ENCODE assay signal across 8 cellular contexts in the genomic region with DNA sequence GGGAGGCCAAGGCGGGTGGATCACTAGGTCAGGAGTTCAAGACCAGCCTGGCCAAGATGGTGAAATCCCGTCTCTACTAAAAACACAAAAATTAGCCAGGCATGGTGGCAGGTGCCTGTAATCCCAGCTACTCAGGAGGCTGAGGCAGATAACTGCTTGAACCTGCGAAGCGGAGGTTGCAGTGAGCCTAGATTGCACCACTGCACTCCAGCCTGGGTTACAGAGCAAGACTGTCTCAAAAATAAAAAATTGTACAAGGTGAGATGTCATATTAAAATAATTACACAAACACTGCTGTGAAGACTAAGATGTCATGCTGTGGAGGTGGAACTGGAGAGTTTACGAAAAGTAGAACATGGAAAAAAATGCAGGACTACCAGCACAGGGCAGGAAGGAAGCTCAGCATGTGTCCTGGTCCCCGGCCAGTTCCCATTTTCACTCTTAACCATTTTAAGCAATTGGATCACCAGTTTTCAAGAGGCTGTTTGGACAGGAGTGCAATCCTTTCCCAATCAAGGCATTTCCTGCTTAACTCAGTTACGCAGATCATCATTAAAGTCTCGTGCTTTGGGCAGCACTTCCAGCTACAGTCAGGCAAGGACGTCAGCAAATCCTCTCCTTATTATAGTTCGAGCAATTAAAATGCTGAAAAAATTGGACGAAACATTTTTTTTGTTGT. TPM values are rescaled to one million over a fixed set of nuclear protein-coding genes. Genes with fewer than 3 reads are reported as not detected.
DNase-seq lines count a peak whose midpoint lies in the region; ATAC-seq and TF ChIP-seq lines count a peak whose summit lies in the region.
"Not testable (repeated sequence)": the region's sequence is repeated elsewhere in the genome, so short reads cannot be mapped to it uniquely, and the experiment has no call there.

No MANE protein-coding gene starts in this region.

- H3K4me3 ChIP-seq in HL-60 (replicated peaks; ENCODE audit: insufficient read depth, low read length); astrocyte of the cerebellum (ENCODE audit: low read depth, low read length); right atrium auricular region; mucosa of rectum (ENCODE audit: low read length in 2 of 2); aorta (ENCODE audit: low read length in 2 of 2): not testable (repeated sequence)

- DNase-seq in HL-60 (ENCODE audit: low read depth in 1 of 2, low spot score in 1 of 2) (peak in 1 of 2 experiments; percentile 79), SIG-M5 treated with dmso at 0.1 percent for 504 hours (lab: John Stamatoyannopoulos, UW; ENCODE audit: unreplicated experiment) (peak; percentile 56), astrocyte of the cerebellum (ENCODE audit: low read depth) (peak; percentile 81), right atrium auricular region (ENCODE audit: low spot score) (peak; percentile 67), smooth muscle cell of the brain vasculature (ENCODE audit: low read depth, low spot score) (peak; percentile 62), aorta (peak; percentile 58 to 72)
- DNase-seq in effector memory CD8-positive, alpha-beta T cell, result not testable (repeated sequence)

- peaks cover 0 to 31% of the 10 kb centered on the region in 2 donors for H3K4me1 ChIP-seq in right atrium auricular region
- peaks cover 5 to 19% of the 10 kb centered on the region in 2 donors for H3K4me1 ChIP-seq in mucosa of rectum (ENCODE audit: control insufficient read depth in 2 of 2, insufficient read depth in 2 of 2, low read length in 2 of 2)
- not testable (repeated sequence) for H3K4me1 ChIP-seq in aorta (ENCODE audit: control insufficient read depth in 1 of 2, insufficient read depth in 2 of 2, low read length in 2 of 2)

- intact Hi-C loops in aorta (cut with DNase I), result loop anchor here in 1 of 2 donors (5.0 kb wide), 2 partner anchors 200 to 420 kb away; no protein-coding TSS in a partner anchor

- TF ChIP-seq CTCF in HL-60 (IDR thresholded peaks at IDR 0.05; ENCODE audit: insufficient read depth, low read length); astrocyte of the cerebellum (IDR thresholded peaks at IDR 0.05; ENCODE audit: low read depth, low read length, missing control alignments); right atrium auricular region (IDR thresholded peaks at IDR 0.05): not testable (repeated sequence)

- H3K4me3 Mint-ChIP-seq in effector memory CD8-positive, alpha-beta T cell, result not testable (repeated sequence)

- peaks cover 6 to 10% of the 10 kb centered on the region in 2 donors for H3K4me1 Mint-ChIP-seq in effector memory CD8-positive, alpha-beta T cell (ENCODE audit: low read depth in 2 of 2)

- in situ Hi-C loops in astrocyte of the cerebellum (cut with HindIII; ENCODE audit: low sequenced_read_pairs), result loop anchor here (25.0 kb wide), 2 partner anchors 425 to 675 kb away; no protein-coding TSS in a partner anchor

- H3K27me3 Mint-ChIP-seq in effector memory CD8-positive, alpha-beta T cell, result not testable (repeated sequence)

- H3K9me3 ChIP-seq in right atrium auricular region; mucosa of rectum (ENCODE audit: control insufficient read depth in 2 of 2, low read length in 2 of 2); aorta (ENCODE audit: control insufficient read depth, low read length): not testable (repeated sequence)

- ATAC-seq in effector memory CD8-positive, alpha-beta T cell (replicated peaks); aorta (ENCODE audit: low FRiP score): not testable (repeated sequence)

- H3K27me3 ChIP-seq in HL-60 (ENCODE audit: insufficient read depth, poor library complexity, severe bottlenecking); right atrium auricular region; mucosa of rectum (ENCODE audit: control insufficient read depth in 2 of 2, insufficient read depth in 2 of 2, low read length in 2 of 2); aorta (ENCODE audit: control insufficient read depth in 1 of 2, insufficient read depth in 2 of 2, low read length in 1 of 2): not testable (repeated sequence)

- H3K36me3 ChIP-seq in right atrium auricular region (peaks cover 46% of the 10 kb centered on the region), mucosa of rectum (ENCODE audit: control insufficient read depth in 2 of 2, insufficient read depth in 2 of 2, low read length in 2 of 2) (peaks cover 15 to 20% of the 10 kb centered on the region in 2 donors)
- H3K36me3 ChIP-seq in aorta (ENCODE audit: control insufficient read depth in 1 of 2, insufficient read depth in 2 of 2, low read length in 1 of 2), result not testable (repeated sequence)

- peak overlapping the region; percentile 70 to 83 for H3K27ac Mint-ChIP-seq in effector memory CD8-positive, alpha-beta T cell

- peaks cover 92% of the 10 kb centered on the region for H3K36me3 Mint-ChIP-seq in effector memory CD8-positive, alpha-beta T cell (ENCODE audit: insufficient read depth)

- 83 to 85% methylated on average over 11 of the region's 11 CpGs for WGBS in aorta, 2 donors

- H3K27ac ChIP-seq in HL-60 (replicated peaks), result peak overlapping the region; percentile 48
- peak overlapping the region; percentile 35 to 59 for H3K27ac ChIP-seq in right atrium auricular region
- H3K27ac ChIP-seq in mucosa of rectum (ENCODE audit: low read depth in 2 of 2, low read length in 2 of 2), result peak overlapping the region; percentile 35 to 62
- not testable (repeated sequence) for H3K27ac ChIP-seq in aorta (ENCODE audit: low read depth in 1 of 2, low read length in 2 of 2)

- H3K9ac ChIP-seq in mucosa of rectum (ENCODE audit: low read depth in 1 of 2, low read length in 2 of 2), result not testable (repeated sequence)

- H3K9me3 Mint-ChIP-seq in effector memory CD8-positive, alpha-beta T cell, result not testable (repeated sequence)

RNA-seq across cellular contexts. Expression of gene SRSF7, which starts 14.0 kb away (rescaled TPM):
- 10 to 100 TPM; 32.1 to 44.3 TPM for total RNA-seq in right atrium auricular region
- 100 to 1,000 TPM; 117 to 125 TPM for total RNA-seq in aorta
- 100 to 1,000 TPM in 1 of 2 donors, 10 to 100 TPM in 1; 69.2 to 101 TPM for polyA plus RNA-seq in aorta

RNA-seq across cellular contexts. Expression of gene GEMIN6, which starts 40.9 kb away (rescaled TPM):
- total RNA-seq in right atrium auricular region (1 to 10 TPM; 2.2 to 3.9 TPM), aorta (1 to 10 TPM; 6.0 to 8.0 TPM)
- 1 to 10 TPM; 3.5 to 7.5 TPM for polyA plus RNA-seq in aorta
